Comparison of ENCODE assay signal across 19 cellular contexts in genomic region chr4:95105112-95105511, GRCh38.
"Had no signal": no experiment of that assay in that cellular context is flagged by ENCODE, and none has a peak within 500 bp of the region (broad histone marks: within the 10 kb centered on the region; RNA-seq: fewer than 3 reads in every experiment).

No MANE protein-coding gene starts in this region.

- H3K36me3 ChIP-seq: colonic mucosa, sigmoid colon, uterus had no signal

- DNase-seq: colonic mucosa; dermis blood vessel endothelial cell; effector CD4-positive, alpha-beta T cell; endodermal cell; erythroblast; foreskin keratinocyte; head of caudate nucleus; hypothalamus; mammary epithelial cell; naive thymus-derived CD4-positive, alpha-beta T cell; nephron progenitor cell; sigmoid colon; small intestine; stimulated activated CD4-positive, alpha-beta T cell treated with anti-CD3 and anti-CD28 coated beads, Interleukin-12 subunit alpha, Interleukin-12 subunit beta, amount 100 ng/mL, for 4 hours; stimulated activated naive CD4-positive, alpha-beta T cell treated with Interleukin-2 at 50 U/mL for 16 hours; uterus had no signal

- H3K27ac ChIP-seq: colonic mucosa, foreskin keratinocyte, sigmoid colon, uterus had no signal

- H3K9me3 ChIP-seq: colonic mucosa, sigmoid colon, uterus had no signal

- H3K4me3 ChIP-seq: colonic mucosa, sigmoid colon, uterus had no signal

- ATAC-seq: foreskin keratinocyte; left lobe of liver; naive thymus-derived CD4-positive, alpha-beta T cell had no signal

- H3K27me3 ChIP-seq: colonic mucosa, foreskin keratinocyte, sigmoid colon, uterus had no signal

- FAIRE-seq: endothelial cell of umbilical vein, islet of Langerhans, small intestine had no signal

- H3K4me1 ChIP-seq: colonic mucosa, sigmoid colon, uterus had no signal
